In genomic region chr9:20208156-20208555, GRCh38 we compare ENCODE assay signal across 17 cellular contexts.
"Had no signal": no experiment of that assay in that cellular context is flagged by ENCODE, and none has a peak within 500 bp of the region (broad histone marks: within the 10 kb centered on the region; RNA-seq: fewer than 3 reads in every experiment).

No MANE protein-coding gene starts in this region.

- ATAC-seq: left lung had no signal

- H3K9me3 Mint-ChIP-seq: naive B cell had no signal

- H3K36me3 Mint-ChIP-seq: naive B cell had no signal

- H3K4me3 Mint-ChIP-seq: naive B cell had no signal

- H3K27ac Mint-ChIP-seq: naive B cell had no signal

- DNase-seq: activated CD4-positive, alpha-beta T cell treated with anti-CD3 and anti-CD28 coated beads, Interleukin-2, amount 50 U/mL, for 48 hours; activated gamma-delta T cell; amniotic stem cell; caudate nucleus; colonic mucosa; foreskin fibroblast; hippocampal formation; kidney; left lung; naive B cell; occipital lobe; SJCRH30; stimulated activated CD4-positive, alpha-beta T cell treated with anti-CD3 and anti-CD28 coated beads, Interleukin-15, amount 100 ng/mL, for 24 hours; stimulated activated CD4-positive, alpha-beta T cell treated with anti-CD3 and anti-CD28 coated beads, Interleukin-4, amount 100 ng/mL, for 1 hour; stimulated activated naive CD4-positive, alpha-beta T cell; T-helper 9 cell; upper lobe of left lung had no signal
